ENCODE assay signal across 24 cellular contexts in the genomic region with DNA sequence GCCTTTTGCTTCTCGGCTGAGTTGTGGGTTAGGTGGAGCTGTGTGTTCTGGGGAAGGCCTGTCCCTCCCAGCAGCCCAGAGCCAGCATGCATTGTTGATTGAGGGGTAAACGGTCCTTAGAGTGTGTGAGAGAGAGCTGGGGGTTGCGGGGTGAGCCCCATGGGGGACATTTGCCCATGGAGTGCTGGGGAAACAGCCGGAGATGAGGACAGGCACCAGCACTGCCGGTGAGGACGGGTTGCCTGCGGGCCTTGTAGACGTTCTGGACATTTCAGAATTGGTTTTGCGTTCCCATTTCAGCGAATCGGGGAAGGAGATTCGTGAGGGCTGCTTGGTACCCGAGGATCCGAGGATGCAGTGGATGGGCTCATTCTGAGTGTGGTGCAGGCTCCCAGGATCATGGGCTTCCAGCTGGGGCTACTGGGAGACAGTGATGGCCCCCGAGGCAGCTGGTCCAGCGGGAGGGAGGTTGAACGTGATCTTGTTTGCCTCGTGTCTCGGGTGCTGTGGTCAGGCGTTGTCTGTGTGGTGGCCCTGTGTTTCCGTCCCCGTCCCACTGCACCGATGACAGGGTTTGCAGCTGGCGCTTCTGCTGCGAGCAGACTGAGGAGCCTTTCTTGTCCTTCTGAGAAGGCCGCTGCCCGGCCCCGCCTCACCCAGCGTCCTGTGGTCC. TPM values are rescaled to one million over a fixed set of nuclear protein-coding genes. Genes with fewer than 3 reads are reported as not detected.
DNase-seq lines count a peak whose midpoint lies in the region; ATAC-seq and TF ChIP-seq lines count a peak whose summit lies in the region.
"Had no signal": no experiment of that assay in that cellular context is flagged by ENCODE, and none has a peak within 500 bp of the region (broad histone marks: within the 10 kb centered on the region; RNA-seq: fewer than 3 reads in every experiment).

No MANE protein-coding gene starts in this region.

- intact Hi-C loops in Right ventricle myocardium superior (cut with DNase I) (no loop called here), heart right ventricle (cut with DNase I) (loop anchor here in 3 of 10 donors (1.0 to 5.0 kb wide), 3 partner anchors 164 to 169 kb away; no protein-coding TSS in a partner anchor), upper lobe of right lung (cut with DNase I) (loop anchor here (5.0 kb wide), 1 partner anchor 169 kb away; no protein-coding TSS in a partner anchor)

- H3K23ac ChIP-seq in neuronal stem cell (ENCODE audit: low read depth, low read length, poor library complexity) = no peak overlapping the region

- peak overlapping the region; percentile 64 for H2BK120ac ChIP-seq in neuronal stem cell (ENCODE audit: low read depth, low read length)

- H3K27ac ChIP-seq in heart right ventricle (no peak overlapping the region), endodermal cell (ENCODE audit: low read depth, low read length) (no peak overlapping the region), neuronal stem cell (replicated peaks; ENCODE audit: low read length) (no peak overlapping the region), upper lobe of right lung (no peak overlapping the region)
- H3K27ac ChIP-seq: breast epithelium, epithelial cell of prostate had no signal

- H3K79me1 ChIP-seq in neuronal stem cell (ENCODE audit: low read depth, low read length) = peaks cover 8% of the 10 kb centered on the region

- no peak overlapping the region for H3K4ac ChIP-seq in neuronal stem cell (ENCODE audit: low read length)

- peaks cover 20 to 44% (median 35%) of the 10 kb centered on the region in 9 donors for H3K4me1 ChIP-seq in heart right ventricle
- H3K4me1 ChIP-seq in endodermal cell (ENCODE audit: control insufficient read depth, insufficient read depth, low read length) = no peaks in the 10 kb centered on the region
- H3K4me1 ChIP-seq in neuronal stem cell (ENCODE audit: control insufficient read depth in 2 of 2, insufficient read depth in 1 of 2, low read depth in 1 of 2, low read length in 2 of 2) = no peaks in the 10 kb centered on the region
- H3K4me1 ChIP-seq in upper lobe of right lung = no peaks in the 10 kb centered on the region
- H3K4me1 ChIP-seq: breast epithelium, HAP-1 had no signal

- no peak overlapping the region for H3K9ac ChIP-seq in endodermal cell (ENCODE audit: extremely low read depth, low read length, poor library complexity, severe bottlenecking)
- no peak overlapping the region for H3K9ac ChIP-seq in neuronal stem cell (ENCODE audit: low read depth, low read length, poor library complexity)

- H3K14ac ChIP-seq in neuronal stem cell (ENCODE audit: low read length) = no peak overlapping the region

- H3K4me3 Mint-ChIP-seq in endodermal cell = no peak overlapping the region
- H3K4me3 Mint-ChIP-seq: activated CD4-positive, alpha-beta T cell treated with anti-CD3 and anti-CD28 coated beads, Interleukin-2, amount 10 ng/mL, durations not matched to agents 7 days and 5 days; naive thymus-derived CD4-positive, alpha-beta T cell; stimulated activated naive CD8-positive, alpha-beta T cell treated with anti-CD3 and anti-CD28 coated beads, Interleukin-15, Interleukin-2, amounts not matched to agents 100 ng/mL and 50 ng/mL, for 24 hours had no signal

- peaks cover 50% of the 10 kb centered on the region for H3K36me3 Mint-ChIP-seq in endodermal cell (ENCODE audit: low read depth)

- H2BK15ac ChIP-seq in neuronal stem cell (ENCODE audit: low read length) = no peak overlapping the region

- H3K4me1 Mint-ChIP-seq in endodermal cell = peaks cover 4% of the 10 kb centered on the region

- POLR2A ChIA-PET in HEK293T (lab: Yijun Ruan, JAX) = no interaction called here

- 92% methylated on average over 29 of the region's 29 CpGs for WGBS in heart right ventricle, 2 donors
- WGBS in endodermal cell (ENCODE audit: insufficient coverage in 1 of 2, insufficient read length in 1 of 2), 2 experiments = 92 to 99% methylated on average over 25 to 29 of the region's 29 CpGs
- no CpG with 5 or more reads among the region's 29 CpGs for WGBS in neuronal stem cell (ENCODE audit: extremely low coverage in 2 of 2, insufficient read length in 2 of 2, insufficient replicate concordance in 1 of 2), 2 donors

- H2BK5ac ChIP-seq in neuronal stem cell (ENCODE audit: low read length) = peak overlapping the region; percentile 43

- TF ChIP-seq CTCF in heart right ventricle (IDR thresholded peaks at IDR 0.05) (no peak), endodermal cell (conservative IDR thresholded peaks at IDR 0.05) (no peak), upper lobe of right lung (IDR thresholded peaks at IDR 0.05) (no peak)

- no peak overlapping the region for H4K8ac ChIP-seq in neuronal stem cell (ENCODE audit: low read depth, low read length)

- no peak overlapping the region for H3K4me2 ChIP-seq in neuronal stem cell (ENCODE audit: insufficient read depth, low read length, poor library complexity, severe bottlenecking)

- peak overlapping the region; percentile 29 for H3K18ac ChIP-seq in neuronal stem cell (ENCODE audit: low read length)

- peaks cover 0 to 95% (median 49%) of the 10 kb centered on the region in 9 donors for H3K36me3 ChIP-seq in heart right ventricle
- peaks cover 48% of the 10 kb centered on the region for H3K36me3 ChIP-seq in endodermal cell (ENCODE audit: control insufficient read depth, insufficient read depth, low read length)
- peaks cover 36 to 98% of the 10 kb centered on the region in 2 donors for H3K36me3 ChIP-seq in neuronal stem cell (replicated peaks in 1 of 2; ENCODE audit: control insufficient read depth in 2 of 2, insufficient read depth in 2 of 2, low read length in 2 of 2)
- H3K36me3 ChIP-seq in upper lobe of right lung = peaks cover 85% of the 10 kb centered on the region

- ATAC-seq in Right ventricle myocardium superior (ENCODE audit: poor library complexity) = no peak
- ATAC-seq in heart right ventricle = no peak
- ATAC-seq in upper lobe of right lung = no peak
- ATAC-seq: naive thymus-derived CD4-positive, alpha-beta T cell; Right ventricle myocardium inferior had no signal

- H2BK12ac ChIP-seq in neuronal stem cell (ENCODE audit: low read length) = no peak overlapping the region

- no peaks in the 10 kb centered on the region for H3K9me3 Mint-ChIP-seq in endodermal cell
- H3K9me3 Mint-ChIP-seq: activated CD4-positive, alpha-beta T cell treated with anti-CD3 and anti-CD28 coated beads, Interleukin-2, amount 10 ng/mL, durations not matched to agents 7 days and 5 days; activated T-helper 2 cell treated with anti-CD3 and anti-CD28 coated beads, Interferon-gamma antibody, Interleukin-2, Interleukin-4, amounts not matched to agents 10 μg/mL and 5 μg/mL and 100 μg/mL, durations not matched to agents 14 hours and 24 hours and 36 hours; naive thymus-derived CD4-positive, alpha-beta T cell; stimulated activated naive CD8-positive, alpha-beta T cell treated with anti-CD3 and anti-CD28 coated beads, Interleukin-15, Interleukin-2, amounts not matched to agents 100 ng/mL and 50 ng/mL, for 24 hours had no signal

- no peaks in the 10 kb centered on the region for H3K27me3 Mint-ChIP-seq in endodermal cell (ENCODE audit: insufficient read depth)
- H3K27me3 Mint-ChIP-seq: activated CD4-positive, alpha-beta T cell treated with anti-CD3 and anti-CD28 coated beads, Interleukin-2, amount 10 ng/mL, durations not matched to agents 7 days and 5 days; naive thymus-derived CD4-positive, alpha-beta T cell; progenitor cell of endocrine pancreas; stimulated activated naive CD8-positive, alpha-beta T cell treated with anti-CD3 and anti-CD28 coated beads, Interleukin-15, Interleukin-2, amounts not matched to agents 100 ng/mL and 50 ng/mL, for 24 hours had no signal

- H3K4me3 ChIP-seq in heart right ventricle (no peak overlapping the region), endodermal cell (ENCODE audit: low read length) (no peak overlapping the region), neuronal stem cell (ENCODE audit: low read length in 2 of 2) (no peak overlapping the region), upper lobe of right lung (no peak overlapping the region)
- H3K4me3 ChIP-seq: BLaER1 treated with 17β-estradiol and CSF1 and Interleukin-3, amounts not matched to agents 10 nM and 100 nM; breast epithelium; HAP-1 had no signal

- H3K9me3 ChIP-seq in heart right ventricle (no peaks in the 10 kb centered on the region), endodermal cell (ENCODE audit: control insufficient read depth, low read length) (no peaks in the 10 kb centered on the region), neuronal stem cell (replicated peaks in 1 of 2; ENCODE audit: control insufficient read depth in 2 of 2, insufficient read depth in 1 of 2, low read depth in 1 of 2, low read length in 2 of 2) (no peaks in the 10 kb centered on the region), upper lobe of right lung (no peaks in the 10 kb centered on the region)
- H3K9me3 ChIP-seq: BLaER1 treated with 17β-estradiol and CSF1 and Interleukin-3, amounts not matched to agents 10 nM and 100 nM; breast epithelium; HAP-1 had no signal

- CTCF ChIA-PET in HEK293T (lab: Yijun Ruan, JAX) = interaction anchor here (0.5 to 2.0 kb wide), 2 partner anchors 9 to 110 kb away, joined by 5 to 9 read pairs; no protein-coding TSS in a partner anchor

- no peak overlapping the region for H2AFZ ChIP-seq in neuronal stem cell (ENCODE audit: low read length)

- DNase-seq in Right ventricle myocardium superior = peak; percentile 27
- DNase-seq in heart right ventricle = no peak
- DNase-seq in endodermal cell = peak; percentile 48
- DNase-seq in neuronal stem cell (ENCODE audit: low spot score) = no peak
- peak; percentile 60 for DNase-seq in upper lobe of right lung
- no peak for DNase-seq in HPDE6-E6E7 (ENCODE audit: extremely low spot score)
- no peak for DNase-seq in HEK293T (ENCODE audit: extremely low spot score)
- no peak for DNase-seq in activated T-cell treated with anti-CD3 and anti-CD28 coated beads, Interleukin-2, amount 50 U/mL, for 48 hours
- DNase-seq: activated CD4-positive, alpha-beta T cell treated with anti-CD3 and anti-CD28 coated beads, Interleukin-2, amount 10 ng/mL, durations not matched to agents 7 days and 5 days; kidney; naive thymus-derived CD4-positive, alpha-beta T cell; NCI-H1105 treated with DMSO at 0.1 percent for 48 hours; NCI-H2081 treated with DMSO at 0.1 percent for 48 hours; NCI-H510A treated with DMSO at 0.1 percent for 48 hours; small intestine; T-helper 1 cell had no signal

- H3K27ac Mint-ChIP-seq in endodermal cell = peak overlapping the region; percentile 66
- H3K27ac Mint-ChIP-seq: activated T-helper 2 cell treated with anti-CD3 and anti-CD28 coated beads, Interferon-gamma antibody, Interleukin-2, Interleukin-4, amounts not matched to agents 10 μg/mL and 5 μg/mL and 100 μg/mL, durations not matched to agents 14 hours and 24 hours and 36 hours; progenitor cell of endocrine pancreas; stimulated activated naive CD8-positive, alpha-beta T cell treated with anti-CD3 and anti-CD28 coated beads, Interleukin-15, Interleukin-2, amounts not matched to agents 100 ng/mL and 50 ng/mL, for 24 hours had no signal

- no peaks in the 10 kb centered on the region for H3K27me3 ChIP-seq in heart right ventricle
- H3K27me3 ChIP-seq in endodermal cell (ENCODE audit: control insufficient read depth, insufficient read depth, low read length, poor library complexity, severe bottlenecking) = no peaks in the 10 kb centered on the region
- no peaks in the 10 kb centered on the region for H3K27me3 ChIP-seq in neuronal stem cell (ENCODE audit: control insufficient read depth in 3 of 3, insufficient read depth in 3 of 3, low read depth in 1 of 3, low read length in 3 of 3)
- no peaks in the 10 kb centered on the region for H3K27me3 ChIP-seq in upper lobe of right lung
- H3K27me3 ChIP-seq: BLaER1 treated with 17β-estradiol and CSF1 and Interleukin-3, amounts not matched to agents 10 nM and 100 nM; breast epithelium had no signal

- no peak overlapping the region for H2AK5ac ChIP-seq in neuronal stem cell (ENCODE audit: low read depth, low read length)

- H4K91ac ChIP-seq in neuronal stem cell (ENCODE audit: low read depth, low read length, poor library complexity) = no peak overlapping the region

RNA-seq across cellular contexts. Expression of a gene that starts 53.8 kb away (rescaled TPM):
- total RNA-seq in Right ventricle myocardium superior (4.1 TPM), heart right ventricle (1 to 10 TPM; 3.9 to 6.4 (median 5.1) TPM), endodermal cell (10 to 100 TPM; 17.8 to 23.2 TPM), upper lobe of right lung (9.9 TPM)
- polyA plus RNA-seq in heart right ventricle = 1 to 10 TPM; 2.4 to 3.0 TPM
- 20.4 TPM for polyA plus RNA-seq in endodermal cell (2013, experiment 1 of 2)
- 19.5 TPM for polyA plus RNA-seq in endodermal cell (2013, experiment 2 of 2)
- polyA plus RNA-seq in neuronal stem cell (2013, experiment 1 of 2) = 18.1 TPM
- polyA plus RNA-seq in neuronal stem cell (2013, experiment 2 of 2) = 18.7 TPM

Comparison
In these comparisons a context has a peak if more than half of its experiments do, and no peak if none do; other contexts are left out.
1. DNase-seq: peak in Right ventricle myocardium superior (single experiment), endodermal cell (single experiment) and upper lobe of right lung (single experiment); none in heart right ventricle (0 of 2), neuronal stem cell (single experiment), HPDE6-E6E7 (single experiment), HEK293T (single experiment) and activated T-cell treated with anti-CD3 and anti-CD28 coated beads, Interleukin-2, amount 50 U/mL, for 48 hours (0 of 2).